Comparison of ENCODE assay signal across 24 cellular contexts in the genomic region with DNA sequence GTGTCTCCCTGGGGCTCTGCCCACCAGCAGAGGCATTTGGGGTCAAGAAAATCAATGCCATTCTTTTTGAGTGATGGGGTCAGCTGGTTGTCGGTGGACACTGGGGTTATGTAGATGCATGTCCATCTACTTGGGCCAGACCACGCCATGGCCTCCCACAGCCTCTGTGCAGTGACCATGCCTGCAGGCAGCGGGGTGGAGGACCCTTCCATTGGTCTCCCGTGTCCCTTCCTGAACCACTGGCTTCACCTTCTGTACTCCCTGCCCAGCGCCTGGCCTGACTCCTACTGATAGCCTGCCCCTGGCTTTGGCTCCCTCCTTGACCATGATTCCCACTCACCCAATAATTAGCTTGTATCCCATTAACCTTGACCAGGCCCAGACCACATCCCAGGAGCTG. TPM values are rescaled to one million over a fixed set of nuclear protein-coding genes. Genes with fewer than 3 reads are reported as not detected.
"Had no signal": no experiment of that assay in that cellular context is flagged by ENCODE, and none has a peak within 500 bp of the region (broad histone marks: within the 10 kb centered on the region; RNA-seq: fewer than 3 reads in every experiment).

No MANE protein-coding gene starts in this region.

- FAIRE-seq: colon, keratinocyte had no signal

- H3K27ac Mint-ChIP-seq: dendritic cell treated with granulocyte-macrophage colony-stimulating factor and Interleukin-4, amounts not matched to agents 40 ng/mL and 50 ng/mL, for 4 days; effector memory CD8-positive, alpha-beta T cell; nephron had no signal

- H3K27ac ChIP-seq: epithelial cell of prostate, esophagus muscularis mucosa, gastrocnemius medialis, left ventricle myocardium inferior, lower lobe of right lung, skin epidermis, suprapubic skin, thyroid gland, upper lobe of left lung, vagina had no signal

- H3K27me3 ChIP-seq: esophagus muscularis mucosa, gastrocnemius medialis, suprapubic skin, thyroid gland, upper lobe of left lung, vagina had no signal

- H3K4me1 Mint-ChIP-seq: nephron had no signal

- H3K4me3 Mint-ChIP-seq: dendritic cell treated with granulocyte-macrophage colony-stimulating factor and Interleukin-4, amounts not matched to agents 40 ng/mL and 50 ng/mL, for 4 days; effector memory CD8-positive, alpha-beta T cell; naive B cell; nephron had no signal

- H3K9me3 ChIP-seq: esophagus muscularis mucosa, gastrocnemius medialis, left ventricle myocardium inferior, lower lobe of right lung, suprapubic skin, thyroid gland, upper lobe of left lung, vagina had no signal

- H3K36me3 Mint-ChIP-seq: naive B cell had no signal

- H3K9me3 Mint-ChIP-seq: dendritic cell treated with granulocyte-macrophage colony-stimulating factor and Interleukin-4, amounts not matched to agents 40 ng/mL and 50 ng/mL, for 4 days; effector memory CD8-positive, alpha-beta T cell; naive B cell; nephron had no signal

- H3K36me3 ChIP-seq: esophagus muscularis mucosa, gastrocnemius medialis, left ventricle myocardium inferior, lower lobe of right lung, suprapubic skin, thyroid gland, upper lobe of left lung, vagina had no signal

- ATAC-seq: effector memory CD8-positive, alpha-beta T cell; gastrocnemius medialis; left cardiac atrium; sciatic nerve had no signal

- H3K27me3 Mint-ChIP-seq: naive B cell had no signal

- H3K4me3 ChIP-seq: esophagus muscularis mucosa, gastrocnemius medialis, left ventricle myocardium inferior, lower lobe of right lung, skin epidermis, suprapubic skin, thyroid gland, upper lobe of left lung, vagina had no signal

- H3K4me1 ChIP-seq: esophagus muscularis mucosa, gastrocnemius medialis, left ventricle myocardium inferior, lower lobe of right lung, thyroid gland, upper lobe of left lung, vagina had no signal

- DNase-seq: effector memory CD8-positive, alpha-beta T cell; gastrocnemius medialis; left cardiac atrium; left ventricle myocardium inferior; lower lobe of right lung; mesenchymal stem cell; midbrain; naive B cell; stimulated activated CD4-positive, alpha-beta T cell treated with anti-CD3 and anti-CD28 coated beads, Interleukin-2, amount 100 ng/mL, for 48 hours; stimulated activated naive CD8-positive, alpha-beta T cell treated with anti-CD3 and anti-CD28 coated beads, Interleukin-15, Interleukin-2, amounts not matched to agents 100 U/mL and 50 U/mL, for 24 hours; thyroid gland; upper lobe of left lung had no signal

RNA-seq across cellular contexts. Expression of a gene that starts 28.0 kb away (rescaled TPM):
- total RNA-seq: fibroblast of villous mesenchyme, gastrocnemius medialis, osteoblast, vagina had no signal
- polyA plus RNA-seq: keratinocyte had no signal
